ENCODE assay signal across 12 cellular contexts in the genomic region with DNA sequence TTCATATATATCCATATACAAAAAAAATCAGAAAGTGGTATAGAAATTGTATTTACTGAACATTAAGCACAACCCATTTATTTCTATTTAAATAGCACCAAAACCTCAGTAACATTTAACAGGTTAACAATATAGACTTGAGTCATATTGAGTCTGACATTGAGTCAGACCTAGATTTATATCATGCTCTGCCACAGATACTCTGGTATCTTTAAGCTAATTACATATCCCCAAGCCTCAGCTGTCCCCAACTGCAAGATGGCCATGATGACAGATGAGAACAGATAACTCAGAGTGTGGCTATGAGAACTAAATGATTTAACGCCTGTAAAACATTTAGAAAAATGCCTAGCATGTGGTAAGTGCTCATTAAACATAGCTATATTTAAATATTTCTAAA. TPM values are rescaled to one million over a fixed set of nuclear protein-coding genes. Genes with fewer than 3 reads are reported as not detected.
A peak's percentile ranks its signal among the peaks of the same experiment; 100 is the strongest.
DNase-seq lines count a peak whose midpoint lies in the region; ATAC-seq and TF ChIP-seq lines count a peak whose summit lies in the region.
"Had no signal": no experiment of that assay in that cellular context is flagged by ENCODE, and none has a peak within 500 bp of the region (broad histone marks: within the 10 kb centered on the region; RNA-seq: fewer than 3 reads in every experiment).

No MANE protein-coding gene starts in this region.

- peaks cover 35% of the 10 kb centered on the region for H3K4me1 Mint-ChIP-seq in activated CD4-positive, alpha-beta memory T cell treated with anti-CD3 and anti-CD28 coated beads, Interleukin-2, amount 10 ng/mL, durations not matched to agents 7 days and 5 days
- H3K4me1 Mint-ChIP-seq in osteocyte (ENCODE audit: unreplicated experiment) (no peaks in the 10 kb centered on the region), chondrocyte (ENCODE audit: low read depth) (no peaks in the 10 kb centered on the region)

- no peak overlapping the region for H3K4me3 ChIP-seq in foreskin fibroblast (ENCODE audit: low read depth in 1 of 2, low read length in 2 of 2)
- H3K4me3 ChIP-seq: lung, tibial nerve had no signal

- CTCF ChIA-PET in activated CD4-positive, alpha-beta memory T cell treated with anti-CD3 and anti-CD28 coated beads, Interleukin-2, amount 10 ng/mL, durations not matched to agents 7 days and 5 days (lab: Charles Lee), result interaction anchor here (0.8 to 7.2 kb wide), 14 partner anchors 11 to 849 kb away, joined by 3 to 87 read pairs (median 4); partner anchors contain the start of gene IFNG

- TF ChIP-seq CTCF in osteocyte (IDR thresholded peaks at IDR 0.05) (no peak), foreskin fibroblast (IDR thresholded peaks at IDR 0.05; ENCODE audit: low read depth, low read length) (no peak), chondrocyte (IDR thresholded peaks at IDR 0.05) (no peak)

- ATAC-seq in GM18502 (IDR thresholded peaks at IDR 0.05; ENCODE audit: poor library complexity, unreplicated experiment) (peak; percentile 81), GM19328 (IDR thresholded peaks at IDR 0.05; ENCODE audit: unreplicated experiment) (peak; percentile 46), HG02970 (IDR thresholded peaks at IDR 0.05; ENCODE audit: low FRiP score, unreplicated experiment) (peak; percentile 48)

- H3K27ac Mint-ChIP-seq in activated CD4-positive, alpha-beta memory T cell treated with anti-CD3 and anti-CD28 coated beads, Interleukin-2, amount 10 ng/mL, durations not matched to agents 7 days and 5 days, result no peak overlapping the region
- H3K27ac Mint-ChIP-seq in osteocyte (ENCODE audit: unreplicated experiment), result no peak overlapping the region
- H3K27ac Mint-ChIP-seq in chondrocyte (ENCODE audit: unreplicated experiment), result no peak overlapping the region

- H3K9me3 Mint-ChIP-seq in activated CD4-positive, alpha-beta memory T cell treated with anti-CD3 and anti-CD28 coated beads, Interleukin-2, amount 10 ng/mL, durations not matched to agents 7 days and 5 days, result no peaks in the 10 kb centered on the region
- no peaks in the 10 kb centered on the region for H3K9me3 Mint-ChIP-seq in osteocyte (ENCODE audit: unreplicated experiment)
- no peaks in the 10 kb centered on the region for H3K9me3 Mint-ChIP-seq in chondrocyte (ENCODE audit: low read depth)

- DNase-seq in activated CD4-positive, alpha-beta memory T cell treated with anti-CD3 and anti-CD28 coated beads, Interleukin-2, amount 10 ng/mL, durations not matched to agents 7 days and 5 days, result peak; percentile 33
- DNase-seq in osteocyte (ENCODE audit: extremely low spot score, unreplicated experiment) (no peak), GOT3 (lab: John Stamatoyannopoulos, UW) (no peak), foreskin fibroblast (no peak), chondrocyte (ENCODE audit: low spot score) (no peak)

- H3K4me3 Mint-ChIP-seq in activated CD4-positive, alpha-beta memory T cell treated with anti-CD3 and anti-CD28 coated beads, Interleukin-2, amount 10 ng/mL, durations not matched to agents 7 days and 5 days, result peak overlapping the region; percentile 14
- no peak overlapping the region for H3K4me3 Mint-ChIP-seq in osteocyte (ENCODE audit: unreplicated experiment)
- no peak overlapping the region for H3K4me3 Mint-ChIP-seq in chondrocyte (ENCODE audit: unreplicated experiment)

- no peaks in the 10 kb centered on the region for H3K27me3 Mint-ChIP-seq in activated CD4-positive, alpha-beta memory T cell treated with anti-CD3 and anti-CD28 coated beads, Interleukin-2, amount 10 ng/mL, durations not matched to agents 7 days and 5 days
- H3K27me3 Mint-ChIP-seq in osteocyte (ENCODE audit: unreplicated experiment) (peaks cover 24% of the 10 kb centered on the region), chondrocyte (ENCODE audit: low read depth) (peaks cover 20% of the 10 kb centered on the region)

- H3K36me3 Mint-ChIP-seq in activated CD4-positive, alpha-beta memory T cell treated with anti-CD3 and anti-CD28 coated beads, Interleukin-2, amount 10 ng/mL, durations not matched to agents 7 days and 5 days (ENCODE audit: low read depth), result peaks cover 6% of the 10 kb centered on the region
- H3K36me3 Mint-ChIP-seq in osteocyte (ENCODE audit: unreplicated experiment) (no peaks in the 10 kb centered on the region), chondrocyte (ENCODE audit: low read depth) (no peaks in the 10 kb centered on the region)

- POLR2A ChIA-PET in activated CD4-positive, alpha-beta memory T cell treated with anti-CD3 and anti-CD28 coated beads, Interleukin-2, amount 10 ng/mL, durations not matched to agents 7 days and 5 days (lab: Charles Lee), result interaction anchor here (0.6 to 5.2 kb wide), 27 partner anchors 10 to 688 kb away, joined by 3 to 89 read pairs (median 4); partner anchors contain the start of genes IFNG, MDM2 and RAP1B

RNA-seq across cellular contexts. Expression of gene IFNG, which starts 40.3 kb away (rescaled TPM):
- 10 to 100 TPM; 22.0 to 25.0 TPM for total RNA-seq in activated CD4-positive, alpha-beta memory T cell treated with anti-CD3 and anti-CD28 coated beads, Interleukin-2, amount 10 ng/mL, durations not matched to agents 7 days and 5 days
- total RNA-seq in osteocyte (not detected in 2 replicates), chondrocyte (not detected in 3 replicates)
- total RNA-seq: astrocyte, Daoy, tibial nerve had no signal

Comparison
In these comparisons a context has a peak if more than half of its experiments do, and no peak if none do; other contexts are left out.
1. RNA of gene IFNG, which starts 40.3 kb away (total RNA-seq): 22.0 to 25.0 TPM in activated CD4-positive, alpha-beta memory T cell treated with anti-CD3 and anti-CD28 coated beads, Interleukin-2, amount 10 ng/mL, durations not matched to agents 7 days and 5 days; not detected in osteocyte and not detected in chondrocyte; every median in the first group is over 10 times any median in the second.
2. Peak in every context shown above with its lines, with median percentiles within 50 percentile points of each other: ATAC-seq.